In genomic region chr2:186612555-186613440, GRCh38 we compare ENCODE assay signal across 23 cellular contexts. TPM values are rescaled to one million over a fixed set of nuclear protein-coding genes. Genes with fewer than 3 reads are reported as not detected.
DNase-seq lines count a peak whose midpoint lies in the region; ATAC-seq, FAIRE-seq and TF ChIP-seq lines count a peak whose summit lies in the region.
"Had no signal": no experiment of that assay in that cellular context is flagged by ENCODE, and none has a peak within 500 bp of the region (broad histone marks: within the 10 kb centered on the region; RNA-seq: fewer than 3 reads in every experiment).

No MANE protein-coding gene starts in this region.

- no peak for TF ChIP-seq EP300 in HepG2 (IDR thresholded peaks at IDR 0.05; ENCODE audit: low read depth in 2 of 2, low read length in 2 of 2)
- no peak for TF ChIP-seq EP300 in HepG2 (CRISPR knock-in tag; IDR thresholded peaks at IDR 0.05; ENCODE audit: borderline replicate concordance)

- CTCF ChIA-PET in Panc1 (lab: Charles Lee) (no interaction called here), HepG2 (lab: Yijun Ruan, JAX; ENCODE audit: low intra/inter-chr PET ratio, low total read pairs) (no interaction called here)

- H3K36me3 ChIP-seq in Panc1 (ENCODE audit: control insufficient read depth, insufficient read depth, low read length) (peaks cover 10% of the 10 kb centered on the region), HepG2 (replicated peaks in 1 of 2; ENCODE audit: control insufficient read depth in 1 of 2, insufficient read depth in 2 of 2, low read length in 2 of 2) (peaks cover 4 to 14% of the 10 kb centered on the region in 2 experiments; a peak in 4 of 5 replicates)
- H3K36me3 ChIP-seq: MG63, Peyer's patch had no signal

- no peaks in the 10 kb centered on the region for H3K9me3 ChIP-seq in Panc1 (ENCODE audit: control insufficient read depth, insufficient read depth, low read depth, low read length)
- H3K9me3 ChIP-seq in HepG2 (ENCODE audit: low read length), result no peaks in the 10 kb centered on the region
- H3K9me3 ChIP-seq: A549, Peyer's patch, psoas muscle, spleen had no signal

- no peaks in the 10 kb centered on the region; the same call in 1 of the 2 replicates for H4K20me1 ChIP-seq in HepG2 (ENCODE audit: insufficient read depth, low read length)

- peaks cover 72% of the 10 kb centered on the region for H3K4me1 Mint-ChIP-seq in endothelial cell (ENCODE audit: unreplicated experiment)
- H3K4me1 Mint-ChIP-seq: stimulated activated effector memory CD8-positive, alpha-beta T cell treated with anti-CD3 and anti-CD28 coated beads, Interleukin-12 subunit alpha, Interleukin-12 subunit beta, amount 100 ng/mL, for 72 hours had no signal

- H3K9me3 Mint-ChIP-seq in endothelial cell (ENCODE audit: unreplicated experiment), result no peaks in the 10 kb centered on the region
- H3K9me3 Mint-ChIP-seq: activated T-helper 2 cell treated with anti-CD3 and anti-CD28 coated beads, Interferon-gamma antibody, Interleukin-2, Interleukin-4, amounts not matched to agents 10 μg/mL and 5 μg/mL and 100 μg/mL, durations not matched to agents 14 hours and 24 hours and 36 hours; stimulated activated effector memory CD8-positive, alpha-beta T cell treated with anti-CD3 and anti-CD28 coated beads, Interleukin-12 subunit alpha, Interleukin-12 subunit beta, amount 100 ng/mL, for 72 hours had no signal

- H3K4me3 ChIP-seq in Panc1 (ENCODE audit: low read depth in 2 of 2, low read length in 2 of 2), result no peak overlapping the region
- no peak overlapping the region for H3K4me3 ChIP-seq in HepG2 (replicated peaks in 1 of 3; ENCODE audit: insufficient read depth in 1 of 3, low read depth in 2 of 3, low read length in 3 of 3)
- H3K4me3 ChIP-seq: A549, MG63, Peyer's patch, psoas muscle, spleen had no signal

- H3K27me3 Mint-ChIP-seq in endothelial cell (ENCODE audit: unreplicated experiment), result no peaks in the 10 kb centered on the region

- H3K4me3 Mint-ChIP-seq in endothelial cell (ENCODE audit: unreplicated experiment), result no peak overlapping the region
- H3K4me3 Mint-ChIP-seq: stimulated activated effector memory CD8-positive, alpha-beta T cell treated with anti-CD3 and anti-CD28 coated beads, Interleukin-12 subunit alpha, Interleukin-12 subunit beta, amount 100 ng/mL, for 72 hours had no signal

- no peak for TF ChIP-seq POLR2A in HepG2 (IDR thresholded peaks at IDR 0.05; ENCODE audit: insufficient read depth in 1 of 2, low read depth in 2 of 2, low read length in 2 of 2)

- H3K36me3 Mint-ChIP-seq in endothelial cell (ENCODE audit: low read depth, unreplicated experiment), result peaks cover 14% of the 10 kb centered on the region
- H3K36me3 Mint-ChIP-seq: stimulated activated effector memory CD8-positive, alpha-beta T cell treated with anti-CD3 and anti-CD28 coated beads, Interleukin-12 subunit alpha, Interleukin-12 subunit beta, amount 100 ng/mL, for 72 hours had no signal

- intact Hi-C loops in Panc1 (cut with micrococcal nuclease; ENCODE audit: unreplicated experiment), result no loop called here
- intact Hi-C loops in HepG2 (cut with micrococcal nuclease; ENCODE audit: unreplicated experiment), result no loop called here

- WGBS in HepG2 (ENCODE audit: low lambda C conversion rate), result 87% methylated on average over 2 of the region's 2 CpGs

- no peak for FAIRE-seq in HepG2 (lab: Jason Lieb, UNC)
- FAIRE-seq: A549 had no signal

- POLR2A ChIA-PET in Panc1 (lab: Charles Lee), result no interaction called here
- POLR2A ChIA-PET in HepG2 (lab: Yijun Ruan, JAX), result interaction anchor here (1.3 kb wide), 1 partner anchor 127 kb away, joined by 3 read pairs; the partner anchor contains the start of gene ZC3H15

- no peak overlapping the region for H3K9ac ChIP-seq in HepG2 (ENCODE audit: insufficient read depth, low read depth, low read length)

- TF ChIP-seq CTCF in Panc1 (IDR thresholded peaks at IDR 0.05) (no peak), endothelial cell (IDR thresholded peaks at IDR 0.05; ENCODE audit: unreplicated experiment) (no peak), HepG2 (CRISPR knock-in tag; IDR thresholded peaks at IDR 0.05) (no peak)

- H2AFZ ChIP-seq in HepG2 (ENCODE audit: low read length), result no peak overlapping the region

- H3K4me2 ChIP-seq in HepG2 (ENCODE audit: low read depth, low read length), result no peak overlapping the region
- H3K4me2 ChIP-seq: A549 had no signal

- H3K27me3 ChIP-seq in Panc1 (ENCODE audit: control insufficient read depth, insufficient read depth, low read length) (no peaks in the 10 kb centered on the region), HepG2 (ENCODE audit: control insufficient read depth in 1 of 2, insufficient read depth in 2 of 2, low read length in 2 of 2) (no peaks in the 10 kb centered on the region)
- H3K27me3 ChIP-seq: MG63, Peyer's patch, spleen had no signal

- no peak for TF ChIP-seq RAD21 in HepG2 (CRISPR knock-in tag; IDR thresholded peaks at IDR 0.05)

- H3K79me2 ChIP-seq in HepG2 (ENCODE audit: insufficient read depth, low read length), result peaks cover 6% of the 10 kb centered on the region

- in situ Hi-C loops in Panc1 (cut with HindIII; ENCODE audit: low pct_unique_long_range_greater_than_20kb, low sequenced_read_pairs), result no loop called here
- in situ Hi-C loops in HepG2 (cut with HindIII; ENCODE audit: extremely low pct_ligation_motif_present, low pct_unique_long_range_greater_than_20kb), result no loop called here

- ATAC-seq in Panc1, result no peak
- no peak for ATAC-seq in HG03378 (IDR thresholded peaks at IDR 0.05; ENCODE audit: unreplicated experiment)
- ATAC-seq in HepG2, result no peak
- ATAC-seq: left ventricle myocardium superior; psoas muscle; stimulated activated effector memory CD8-positive, alpha-beta T cell treated with anti-CD3 and anti-CD28 coated beads, Interleukin-12 subunit alpha, Interleukin-12 subunit beta, amount 100 ng/mL, for 72 hours had no signal

- DNase-seq in SIG-M5 treated with dmso at 0.1 percent for 504 hours (lab: John Stamatoyannopoulos, UW; ENCODE audit: unreplicated experiment) (peak; percentile 30), SIG-M5 (lab: John Stamatoyannopoulos, UW) (no peak), Panc1 (ENCODE audit: low read depth, low spot score) (no peak), endothelial cell (ENCODE audit: low spot score) (no peak), superior temporal gyrus (ENCODE audit: extremely low spot score) (peak; percentile 46), NCI-H2029 treated with DMSO at 0.1 percent for 48 hours (lab: John Stamatoyannopoulos, UW) (no peak), HepG2 (ENCODE audit: low spot score) (no peak)
- DNase-seq: activated CD4-positive, CD25-positive, alpha-beta regulatory T cell; GOT3; left ventricle myocardium superior; MG63; NCI-H2107; NCI-H526 treated with DMSO at 0.1 percent for 48 hours; Peyer's patch; psoas muscle; spleen; T-helper 1 cell; trophoblast cell had no signal

- H3K27ac ChIP-seq in Panc1 (ENCODE audit: low read length) (no peak overlapping the region), HepG2 (ENCODE audit: extremely low read length, insufficient read depth, low read length) (no peak overlapping the region)
- H3K27ac ChIP-seq: A549, C4-2B, Peyer's patch, psoas muscle had no signal

- BruUV-seq in Panc1 (replicated peaks; lab: Mats Ljungman, UMichigan) (TSS peak; percentile 13), HepG2 (replicated peaks; lab: Mats Ljungman, UMichigan) (no TSS peak)

- H3K27ac Mint-ChIP-seq in endothelial cell (ENCODE audit: unreplicated experiment), result peak overlapping the region; percentile 95
- H3K27ac Mint-ChIP-seq: activated T-helper 2 cell treated with anti-CD3 and anti-CD28 coated beads, Interferon-gamma antibody, Interleukin-2, Interleukin-4, amounts not matched to agents 10 μg/mL and 5 μg/mL and 100 μg/mL, durations not matched to agents 14 hours and 24 hours and 36 hours; stimulated activated effector memory CD8-positive, alpha-beta T cell treated with anti-CD3 and anti-CD28 coated beads, Interleukin-12 subunit alpha, Interleukin-12 subunit beta, amount 100 ng/mL, for 72 hours had no signal

- H3K4me1 ChIP-seq in Panc1 (ENCODE audit: control insufficient read depth, insufficient read depth, low read length) (no peaks in the 10 kb centered on the region; the same call in 1 of the 2 replicates), HepG2 (ENCODE audit: insufficient read depth, low read length) (no peaks in the 10 kb centered on the region)
- H3K4me1 ChIP-seq: Peyer's patch had no signal

TF ChIP-seq in HepG2, 621 proteins besides CTCF, POLR2A, EP300 and RAD21 (continues in another document):
- TF ChIP-seq ZFY (CRISPR knock-in tag; IDR thresholded peaks at IDR 0.05), result no peak

RNA-seq across cellular contexts. Expression of gene ITGAV, which starts 22.9 kb away (rescaled TPM):
- total RNA-seq in Panc1 (2021; ENCODE audit: unreplicated experiment), result 218 TPM
- polyA plus RNA-seq in Panc1 (2012; ENCODE audit: insufficient read length), result 140 TPM
- 154 TPM for total RNA-seq in endothelial cell (ENCODE audit: unreplicated experiment)
- 35.8 and 60.4 TPM in 2 replicates for total RNA-seq in HepG2 (2016; rRNA removed; fragmentation: Illumina TruSeq; extraction: Trizol)
- total RNA-seq in HepG2 (2016; cell fraction: cytosol; rRNA removed; fragmentation: Illumina TruSeq; extraction: Trizol; ENCODE audit: low read depth), result 3.7 and 6.3 TPM in 2 replicates
- total RNA-seq in HepG2 (2016; cell fraction: insoluble cytoplasmic fraction; rRNA removed; fragmentation: Illumina TruSeq; extraction: Trizol), result 33.3 and 58.5 TPM in 2 replicates
- total RNA-seq in HepG2 (2016; cell fraction: membrane; rRNA removed; fragmentation: Illumina TruSeq; extraction: Trizol), result 7.7 and 8.2 TPM in 2 replicates
- total RNA-seq in HepG2 (2016; cell fraction: nucleus; rRNA removed; fragmentation: Illumina TruSeq; extraction: Trizol), result 74.9 and 86.9 TPM in 2 replicates
- 52.0 and 59.1 TPM in 2 replicates for polyA plus RNA-seq in HepG2 (2011; rRNA removed)
- 21.6 and 34.2 TPM in 2 replicates for polyA plus RNA-seq in HepG2 (2011; cell fraction: cytosol; rRNA removed)
- polyA plus RNA-seq in HepG2 (2011; cell fraction: nucleus; rRNA removed), result 55.2 and 64.5 TPM in 2 replicates
- 25.9 and 41.2 TPM in 2 replicates for polyA plus RNA-seq in HepG2 (2012)
- polyA plus RNA-seq in HepG2 (2016; cell fraction: cytosol; fragmentation: Illumina TruSeq; extraction: Trizol; ENCODE audit: low read depth), result 0.74 and 0.83 TPM in 2 replicates
- 14.0 and 15.7 TPM in 2 replicates for polyA plus RNA-seq in HepG2 (2016; cell fraction: insoluble cytoplasmic fraction; fragmentation: Illumina TruSeq; extraction: Trizol; ENCODE audit: low read depth)
- polyA plus RNA-seq in HepG2 (2016; cell fraction: membrane; fragmentation: Illumina TruSeq; extraction: Trizol; ENCODE audit: low read depth), result 1.8 and 2.3 TPM in 2 replicates
- 56.7 and 59.3 TPM in 2 replicates for polyA plus RNA-seq in HepG2 (2016; cell fraction: nucleus; fragmentation: Illumina TruSeq; extraction: Trizol; ENCODE audit: insufficient read depth, low read depth)
- polyA minus RNA-seq in HepG2 (2011; rRNA and poly(A)+ RNA removed; ENCODE audit: low replicate concordance), result 22.8 and 55.2 TPM in 2 replicates
- polyA minus RNA-seq in HepG2 (2011; cell fraction: cytosol; rRNA and poly(A)+ RNA removed), result 138 and 152 TPM in 2 replicates
- polyA minus RNA-seq in HepG2 (2011; cell fraction: nucleus; rRNA and poly(A)+ RNA removed), result 135 and 161 TPM in 2 replicates

Comparison
In these comparisons a context has a peak if more than half of its experiments do, and no peak if none do; other contexts are left out.
1. DNase-seq: peak in SIG-M5 treated with dmso at 0.1 percent for 504 hours (single experiment) and superior temporal gyrus (single experiment); none in SIG-M5 (single experiment), Panc1 (single experiment), endothelial cell (single experiment), NCI-H2029 treated with DMSO at 0.1 percent for 48 hours (single experiment) and HepG2 (single experiment).